In the genomic region with DNA sequence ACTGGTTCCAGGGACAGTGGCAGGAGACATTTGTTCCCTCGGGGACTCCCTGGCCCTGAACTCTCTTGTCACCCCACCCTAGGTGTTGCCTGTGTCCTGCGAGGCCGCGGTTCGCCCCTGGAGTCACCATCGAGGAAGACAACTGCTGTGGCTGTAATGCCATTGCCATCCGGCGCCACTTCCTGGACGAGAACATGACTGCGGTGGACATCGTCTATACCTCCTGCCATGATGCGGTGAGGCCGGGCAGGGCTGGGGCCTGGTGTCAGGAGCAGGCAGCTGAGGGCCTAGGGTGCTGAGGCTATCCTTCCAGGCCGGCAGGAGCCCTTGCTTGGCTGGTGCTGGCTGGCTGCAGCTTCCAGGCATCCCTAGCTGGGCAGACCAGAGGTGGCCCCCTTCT, we compare ENCODE assay signal across 24 cellular contexts.
"Had no signal": no experiment of that assay in that cellular context is flagged by ENCODE, and none has a peak within 500 bp of the region (broad histone marks: within the 10 kb centered on the region; RNA-seq: fewer than 3 reads in every experiment).

No MANE protein-coding gene starts in this region.

- H3K27me3 ChIP-seq: stomach, testis, thyroid gland, tibial artery, tibial nerve, transverse colon, upper lobe of left lung, upper lobe of right lung, uterus, vagina had no signal

- H3K27ac ChIP-seq: stomach, suprapubic skin, testis, thoracic aorta, thyroid gland, tibial artery, tibial nerve, transverse colon, upper lobe of left lung, upper lobe of right lung, uterus, vagina had no signal

- H3K4me3 ChIP-seq: stomach, suprapubic skin, testis, thoracic aorta, thyroid gland, tibial artery, tibial nerve, transverse colon, upper lobe of left lung, upper lobe of right lung, uterus, vagina had no signal

- H3K36me3 ChIP-seq: thoracic aorta, thyroid gland, upper lobe of right lung, uterus, vagina had no signal

- H3K4me1 ChIP-seq: transverse colon, uterus had no signal

- DNase-seq: stimulated activated CD4-positive, alpha-beta T cell treated with anti-CD3 and anti-CD28 coated beads, Interleukin-2, amount 100 ng/mL, for 48 hours; stimulated activated CD4-positive, alpha-beta T cell treated with anti-CD3 and anti-CD28 coated beads, Interleukin-4, amount 100 ng/mL, for 1 hour; stimulated activated CD4-positive, alpha-beta T cell treated with anti-CD3 and anti-CD28 coated beads, Interleukin-4, amount 100 ng/mL, for 24 hours; stimulated activated CD4-positive, alpha-beta T cell treated with anti-CD3 and anti-CD28 coated beads, Interleukin-4, amount 100 ng/mL, for 4 hours; stimulated activated CD8-positive, alpha-beta memory T cell treated with anti-CD3 and anti-CD28 coated beads, Interleukin-4, amount 100 ng/mL, for 48 hours; stimulated activated naive B cell treated with anti-CD40 and anti-IgM and Interleukin-4, amounts not matched to agents 10 μg/mL and 1 μg/mL and 100 μg/mL, for 72 hours; stimulated activated naive CD4-positive, alpha-beta T cell; stimulated activated naive CD4-positive, alpha-beta T cell treated with Interleukin-2 at 50 U/mL for 16 hours; stimulated activated naive CD8-positive, alpha-beta T cell treated with anti-CD3 and anti-CD28 coated beads, Interleukin-15, amount 100 ng/mL, for 72 hours; stimulated activated naive CD8-positive, alpha-beta T cell treated with anti-CD3 and anti-CD28 coated beads, Interleukin-15, Interleukin-2, amounts not matched to agents 100 U/mL and 50 U/mL, for 24 hours; stomach; substantia nigra; testis; thyroid gland; tibial artery; transverse colon; trophoblast cell; upper lobe of right lung; uterus had no signal

- H3K9me3 ChIP-seq: stomach, suprapubic skin, testis, thoracic aorta, thyroid gland, tibial artery, tibial nerve, transverse colon, upper lobe of left lung, upper lobe of right lung, uterus, vagina had no signal
